Comparison of ENCODE assay signal across 8 cellular contexts in genomic region chr17:35051579-35052239, GRCh38. TPM values are rescaled to one million over a fixed set of nuclear protein-coding genes. Genes with fewer than 3 reads are reported as not detected.
DNase-seq lines count a peak whose midpoint lies in the region; ATAC-seq and TF ChIP-seq lines count a peak whose summit lies in the region.

No MANE protein-coding gene starts in this region.

- TF ChIP-seq POLR2A in uterus (IDR thresholded peaks at IDR 0.05): no peak

- no peaks in the 10 kb centered on the region for H3K27me3 Mint-ChIP-seq in Calu3 (ENCODE audit: unreplicated experiment)
- no peaks in the 10 kb centered on the region for H3K27me3 Mint-ChIP-seq in naive thymus-derived CD8-positive, alpha-beta T cell

- no TSS peak for BruUV-seq in Calu3 (replicated peaks; lab: Mats Ljungman, UMichigan)

- H3K36me3 Mint-ChIP-seq in Calu3 (ENCODE audit: insufficient read depth, unreplicated experiment): peaks cover 10% of the 10 kb centered on the region
- peaks cover 0 to 5% (median 3%) of the 10 kb centered on the region in 3 donors for H3K36me3 Mint-ChIP-seq in naive thymus-derived CD8-positive, alpha-beta T cell

- H3K4me3 Mint-ChIP-seq in Calu3 (ENCODE audit: low read depth, unreplicated experiment): peak overlapping the region; percentile 27
- peak overlapping the region; percentile 45 to 86 (median 74) for H3K4me3 Mint-ChIP-seq in naive thymus-derived CD8-positive, alpha-beta T cell

- peak; percentile 34 for ATAC-seq in HG03460 (IDR thresholded peaks at IDR 0.05; ENCODE audit: unreplicated experiment)
- peak in 1 of 2 donors; percentile 13 for ATAC-seq in naive thymus-derived CD8-positive, alpha-beta T cell

- no peaks in the 10 kb centered on the region for H3K9me3 ChIP-seq in uterus

- H3K4me1 ChIP-seq in uterus: no peaks in the 10 kb centered on the region

- TF ChIP-seq CTCF in Calu3 (IDR thresholded peaks at IDR 0.05; ENCODE audit: unreplicated experiment) (no peak), astrocyte of the cerebellum (IDR thresholded peaks at IDR 0.05; ENCODE audit: low read depth, low read length, missing control alignments) (no peak), uterus (IDR thresholded peaks at IDR 0.05) (no peak)

- H3K36me3 ChIP-seq in uterus: no peaks in the 10 kb centered on the region

- in situ Hi-C loops in astrocyte of the cerebellum (cut with HindIII; ENCODE audit: low sequenced_read_pairs): loop anchor here (5.0 kb wide), 1 partner anchor 39 kb away; no protein-coding TSS in a partner anchor

- CTCF ChIA-PET in Calu3 (lab: Charles Lee): no interaction called here

- POLR2A ChIA-PET in naive thymus-derived CD8-positive, alpha-beta T cell (lab: Charles Lee): interaction anchor here (1.0 to 2.6 kb wide), 6 partner anchors 11 to 36 kb away, joined by 3 to 37 read pairs (median 4); partner anchors contain the start of gene RFFL

- H3K4me1 Mint-ChIP-seq in Calu3 (ENCODE audit: low read depth, unreplicated experiment): peaks cover 40% of the 10 kb centered on the region
- H3K4me1 Mint-ChIP-seq in naive thymus-derived CD8-positive, alpha-beta T cell: peaks cover 43 to 87% (median 77%) of the 10 kb centered on the region in 4 donors

- H3K9me3 Mint-ChIP-seq in Calu3 (ENCODE audit: low read depth, unreplicated experiment): no peaks in the 10 kb centered on the region
- H3K9me3 Mint-ChIP-seq in naive thymus-derived CD8-positive, alpha-beta T cell: peaks cover 0 to 13% (median 0%) of the 10 kb centered on the region in 9 donors

- H3K27ac ChIP-seq in uterus: peak overlapping the region in 1 of 2 donors; percentile 39

- H3K4me3 ChIP-seq in astrocyte of the cerebellum (ENCODE audit: low read depth, low read length): no peak overlapping the region
- no peak overlapping the region for H3K4me3 ChIP-seq in uterus

- H3K27me3 ChIP-seq in uterus: no peaks in the 10 kb centered on the region

- intact Hi-C loops in Calu3 (cut with micrococcal nuclease; ENCODE audit: unreplicated experiment): no loop called here
- intact Hi-C loops in uterus (cut with DNase I; ENCODE audit: low total_unique reads): no loop called here

- H3K27ac Mint-ChIP-seq in Calu3 (ENCODE audit: unreplicated experiment): peak overlapping the region; percentile 42
- peak overlapping the region; percentile 92 to 99 (median 94) for H3K27ac Mint-ChIP-seq in naive thymus-derived CD8-positive, alpha-beta T cell

- DNase-seq in Calu3 (no peak), astrocyte of the cerebellum (ENCODE audit: low read depth) (peak; percentile 75), DMS53 treated with DMSO at 0.1 percent for 48 hours (lab: John Stamatoyannopoulos, UW; ENCODE audit: unreplicated experiment) (no peak), uterus (no peak), cerebellar cortex (ENCODE audit: low spot score) (no peak), AG20443 (ENCODE audit: low spot score) (no peak)
- DNase-seq in naive thymus-derived CD8-positive, alpha-beta T cell: no peak

RNA-seq across cellular contexts. Expression of gene RFFL, which starts 11.8 kb away (rescaled TPM):
- 29.2 and 35.8 TPM in 2 replicates for total RNA-seq in Calu3 (2022)
- total RNA-seq in naive thymus-derived CD8-positive, alpha-beta T cell: 10 to 100 TPM; 69.1 to 70.1 TPM
- polyA plus RNA-seq in naive thymus-derived CD8-positive, alpha-beta T cell: 10 to 100 TPM; 30.8 to 39.7 (median 31.9) TPM
- total RNA-seq in uterus: 10 to 100 TPM; 11.5 to 38.5 (median 14.6) TPM
